1 cellular context compared by ENCODE assay signal in the genomic region with DNA sequence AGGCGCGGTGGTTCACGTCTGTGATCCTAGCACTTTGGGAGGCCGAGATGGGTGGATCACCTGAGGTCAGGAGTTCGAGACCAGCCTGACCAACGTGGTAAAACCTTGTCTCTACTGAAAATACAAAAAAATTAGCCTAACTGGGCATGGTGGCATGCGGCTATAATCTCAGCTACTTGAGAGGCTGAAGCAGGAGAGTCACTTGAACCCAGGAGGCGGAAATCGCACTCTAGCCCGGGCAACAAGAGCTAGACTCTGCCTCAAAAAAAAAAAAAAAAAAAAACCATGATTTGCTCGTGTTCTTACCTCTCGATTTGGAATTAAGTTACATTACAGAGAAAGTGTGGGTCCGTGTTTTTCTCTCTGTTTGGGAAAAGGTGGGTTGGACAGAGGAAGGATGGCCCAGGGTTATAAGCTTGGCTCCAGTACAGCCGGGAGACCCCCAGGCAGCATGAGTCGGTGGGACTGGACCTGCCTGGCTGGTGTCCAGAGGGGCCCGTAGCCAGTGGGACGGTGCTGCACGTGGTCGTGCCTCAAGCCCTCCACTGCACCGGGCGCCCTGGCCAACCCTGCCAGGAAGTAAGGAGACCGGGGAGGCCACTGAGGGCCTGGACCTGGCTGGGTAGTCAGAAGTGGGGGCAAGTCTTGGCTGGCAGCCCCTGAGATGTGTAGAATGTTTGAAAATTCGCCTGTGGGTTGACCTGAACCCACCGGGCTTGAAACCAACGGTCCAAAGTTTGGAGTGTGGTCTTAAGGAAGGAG.
TF ChIP-seq lines count a peak whose summit lies in the region.

No MANE protein-coding gene starts in this region.

TF ChIP-seq in GM12878, 131 proteins besides CTCF, POLR2A, EP300 and RAD21:
- TF ChIP-seq RELA (IDR thresholded peaks at IDR 0.05; ENCODE audit: borderline replicate concordance, partially characterized antibody) (no peak), BACH1 (IDR thresholded peaks at IDR 0.05; ENCODE audit: borderline replicate concordance) (0 out of 2 replicates have a peak, but pooled peaks have one; percentile 21)
TF ChIP-seq in GM12878: peak in this region for 1.
